1 cellular context compared by ENCODE assay signal in the genomic region with DNA sequence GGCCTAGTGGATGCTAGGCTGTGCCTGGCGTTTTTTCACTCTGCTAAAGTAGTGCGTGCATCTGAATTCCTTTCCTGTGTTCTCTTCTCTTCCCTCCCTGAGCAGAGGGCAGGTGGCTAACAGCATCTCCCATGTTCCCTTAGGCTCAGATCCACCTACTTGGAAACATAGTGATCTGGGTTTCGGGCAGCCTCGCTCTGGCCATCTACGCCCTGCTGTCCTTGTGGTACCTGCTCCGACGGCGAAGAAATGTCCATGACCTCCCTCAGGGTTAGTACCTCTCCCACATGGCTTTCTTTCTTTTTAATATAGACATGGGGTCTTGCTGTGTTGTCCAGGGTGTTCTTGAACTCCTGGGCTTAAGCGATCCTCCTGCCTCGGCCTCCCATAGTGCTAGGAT.
A peak's percentile ranks its signal among the peaks of the same experiment; 100 is the strongest.
TF ChIP-seq lines count a peak whose summit lies in the region.

No MANE protein-coding gene starts in this region.

TF ChIP-seq in HepG2, 621 proteins besides CTCF, POLR2A, EP300 and RAD21:
- 0 out of 2 replicates have a peak, but pooled peaks have one; percentile 29 for TF ChIP-seq ZNF121 (CRISPR knock-in tag; IDR thresholded peaks at IDR 0.05)
- TF ChIP-seq ZIK1 (CRISPR knock-in tag; IDR thresholded peaks at IDR 0.05; ENCODE audit: borderline replicate concordance, low read depth): no peak
TF ChIP-seq in HepG2: peak in this region for 1.
